1 cellular context compared by ENCODE assay signal in genomic region chr2:126661702-126662465, GRCh38.
TF ChIP-seq lines count a peak whose summit lies in the region.

No MANE protein-coding gene starts in this region.

TF ChIP-seq in H1, 55 proteins besides CTCF, POLR2A, EP300 and RAD21:
- TF ChIP-seq GABPA (IDR thresholded peaks at IDR 0.05; ENCODE audit: borderline replicate concordance, insufficient read depth, low read length) (no peak), GTF2F1 (IDR thresholded peaks at IDR 0.05; ENCODE audit: borderline replicate concordance, low read depth, low read length) (no peak), NANOG (IDR thresholded peaks at IDR 0.05; ENCODE audit: insufficient read depth, low read depth, low read length, poor library complexity, severe bottlenecking) (no peak), PHF8 (conservative IDR thresholded peaks at IDR 0.05; ENCODE audit: low read depth, low read length) (no peak), ASH2L (IDR thresholded peaks at IDR 0.05; ENCODE audit: low read length) (no peak)
